Comparison of ENCODE assay signal across 25 cellular contexts in genomic region chr13:33379597-33379996, GRCh38.
DNase-seq lines count a peak whose midpoint lies in the region; ATAC-seq and TF ChIP-seq lines count a peak whose summit lies in the region.
"Had no signal": no experiment of that assay in that cellular context is flagged by ENCODE, and none has a peak within 500 bp of the region (broad histone marks: within the 10 kb centered on the region; RNA-seq: fewer than 3 reads in every experiment).

No MANE protein-coding gene starts in this region.

- no peak for ATAC-seq in SK-N-SH treated with all-trans-retinoic acid at 6 μM for 48 hours
- ATAC-seq: naive thymus-derived CD4-positive, alpha-beta T cell had no signal

- H3K27me3 Mint-ChIP-seq in endodermal cell (ENCODE audit: insufficient read depth), result peaks cover 22% of the 10 kb centered on the region

- no peaks in the 10 kb centered on the region for H3K9me3 ChIP-seq in SK-N-SH
- no peaks in the 10 kb centered on the region for H3K9me3 ChIP-seq in endodermal cell (ENCODE audit: control insufficient read depth, low read length)
- H3K9me3 ChIP-seq in mammary epithelial cell (replicated peaks; ENCODE audit: insufficient read depth, low read length), result no peaks in the 10 kb centered on the region
- H3K9me3 ChIP-seq: HAP-1, SJSA1, tibial nerve had no signal

- intact Hi-C loops in mammary epithelial cell (cut with micrococcal nuclease), result no loop called here

- H3K4me1 Mint-ChIP-seq in endodermal cell, result peaks cover 20% of the 10 kb centered on the region
- H3K4me1 Mint-ChIP-seq: memory B cell; naive thymus-derived CD4-positive, alpha-beta T cell had no signal

- TF ChIP-seq CTCF in SK-N-SH (IDR thresholded peaks at IDR 0.05) (no peak), endodermal cell (conservative IDR thresholded peaks at IDR 0.05) (no peak), mammary epithelial cell (conservative IDR thresholded peaks at IDR 0.05 in 1 of 2, IDR thresholded peaks at IDR 0.05 in 1 of 2; ENCODE audit: extremely low read depth in 1 of 2, insufficient read depth in 1 of 2, low read depth in 1 of 2, low read length in 2 of 2) (no peak)

- H3K4me1 ChIP-seq in SK-N-SH (ENCODE audit: control insufficient read depth in 1 of 2, insufficient read depth in 2 of 2, low read depth in 1 of 2, low read length in 1 of 2) (peaks cover 0 to 6% of the 10 kb centered on the region in 2 experiments; a peak in 2 of 4 replicates), endodermal cell (ENCODE audit: control insufficient read depth, insufficient read depth, low read length) (peaks cover 2% of the 10 kb centered on the region), mammary epithelial cell (ENCODE audit: insufficient read depth, low read length) (no peaks in the 10 kb centered on the region)
- H3K4me1 ChIP-seq: SJSA1, tibial nerve had no signal

- no peaks in the 10 kb centered on the region for H3K36me3 ChIP-seq in SK-N-SH (replicated peaks in 1 of 2; ENCODE audit: control insufficient read depth in 1 of 2, insufficient read depth in 2 of 2, low read length in 1 of 2)
- H3K36me3 ChIP-seq in endodermal cell (ENCODE audit: control insufficient read depth, insufficient read depth, low read length), result no peaks in the 10 kb centered on the region
- no peaks in the 10 kb centered on the region for H3K36me3 ChIP-seq in mammary epithelial cell (ENCODE audit: insufficient read depth, low read length)
- H3K36me3 ChIP-seq: HAP-1, SJSA1, tibial nerve had no signal

- no peak overlapping the region for H2AFZ ChIP-seq in SK-N-SH (ENCODE audit: low read depth)
- H2AFZ ChIP-seq in mammary epithelial cell (ENCODE audit: low read depth, low read length), result no peak overlapping the region

- H3K27ac ChIP-seq in SK-N-SH (ENCODE audit: low read depth in 2 of 2, low read length in 1 of 2) (no peak overlapping the region), endodermal cell (ENCODE audit: low read depth, low read length) (no peak overlapping the region), mammary epithelial cell (ENCODE audit: insufficient read depth, low read depth, low read length) (no peak overlapping the region)
- H3K27ac ChIP-seq: SJSA1, tibial nerve had no signal

- no peaks in the 10 kb centered on the region for H3K9me2 ChIP-seq in SK-N-SH

- CTCF ChIA-PET in SK-N-SH (lab: Yijun Ruan, JAX) (no interaction called here), mammary epithelial cell (lab: Charles Lee; ENCODE audit: low non-redundant PET) (no interaction called here)

- H3K4me2 ChIP-seq in SK-N-SH (no peak overlapping the region), mammary epithelial cell (ENCODE audit: insufficient read depth, low read depth, low read length) (no peak overlapping the region)

- H3K79me2 ChIP-seq in SK-N-SH (ENCODE audit: insufficient read depth), result no peaks in the 10 kb centered on the region
- H3K79me2 ChIP-seq in mammary epithelial cell (ENCODE audit: insufficient read depth, low read length), result no peaks in the 10 kb centered on the region

- no peaks in the 10 kb centered on the region for H3F3A ChIP-seq in SK-N-SH (replicated peaks; ENCODE audit: insufficient read depth)

- in situ Hi-C loops in mammary epithelial cell (cut with MboI; ENCODE audit: low sequenced_read_pairs in 2 of 2), result no loop called here

- H3K4me3 ChIP-seq in SK-N-SH (ENCODE audit: low read depth in 2 of 2, low read length in 1 of 2), result no peak overlapping the region
- no peak overlapping the region for H3K4me3 ChIP-seq in endodermal cell (ENCODE audit: low read length)
- no peak overlapping the region for H3K4me3 ChIP-seq in mammary epithelial cell (replicated peaks in 1 of 3; ENCODE audit: insufficient read depth in 1 of 3, low read depth in 2 of 3, low read length in 3 of 3)
- H3K4me3 ChIP-seq: HAP-1, SJSA1, tibial nerve had no signal

- dilution Hi-C loops in mammary epithelial cell (cut with HindIII; ENCODE audit: low sequenced_read_pairs), result no loop called here

- H3K9ac ChIP-seq in SK-N-SH, result no peak overlapping the region
- H3K9ac ChIP-seq in endodermal cell (ENCODE audit: extremely low read depth, low read length, poor library complexity, severe bottlenecking), result no peak overlapping the region
- no peak overlapping the region for H3K9ac ChIP-seq in mammary epithelial cell (ENCODE audit: insufficient read depth, low read length)

- no peak overlapping the region for H3K4me3 Mint-ChIP-seq in endodermal cell
- H3K4me3 Mint-ChIP-seq: activated naive CD4-positive, alpha-beta T cell treated with anti-CD3 and anti-CD28 coated beads for 36 hours; memory B cell; naive thymus-derived CD4-positive, alpha-beta T cell; T-helper 1 cell treated with Interleukin-12 subunit alpha and Interleukin-12 subunit beta and Interleukin-4 antibody, amounts not matched to agents 30 μg/mL and 1 μg/mL, for 36 hours had no signal

- no peak for TF ChIP-seq RAD21 in SK-N-SH (IDR thresholded peaks at IDR 0.05; ENCODE audit: low read length)

- H3K27ac Mint-ChIP-seq in endodermal cell, result no peak overlapping the region
- H3K27ac Mint-ChIP-seq: activated naive CD4-positive, alpha-beta T cell treated with anti-CD3 and anti-CD28 coated beads for 36 hours; memory B cell; naive thymus-derived CD4-positive, alpha-beta T cell; T-helper 1 cell treated with Interleukin-12 subunit alpha and Interleukin-12 subunit beta and Interleukin-4 antibody, amounts not matched to agents 30 μg/mL and 1 μg/mL, for 36 hours had no signal

- POLR2A ChIA-PET in SK-N-SH (lab: Yijun Ruan, JAX), result interaction anchor here (0.6 kb wide), 1 partner anchor 34 kb away, joined by 7 read pairs; no protein-coding TSS in a partner anchor

- no peaks in the 10 kb centered on the region for H3K36me3 Mint-ChIP-seq in endodermal cell (ENCODE audit: low read depth)

- no peaks in the 10 kb centered on the region for H3K27me3 ChIP-seq in SK-N-SH (ENCODE audit: insufficient read depth)
- H3K27me3 ChIP-seq in endodermal cell (ENCODE audit: control insufficient read depth, insufficient read depth, low read length, poor library complexity, severe bottlenecking), result no peaks in the 10 kb centered on the region
- no peaks in the 10 kb centered on the region for H3K27me3 ChIP-seq in mammary epithelial cell (ENCODE audit: insufficient read depth, low read length)
- H3K27me3 ChIP-seq: SJSA1, tibial nerve had no signal

- BruUV-seq in mammary epithelial cell (replicated peaks; lab: Mats Ljungman, UMichigan), result no TSS peak

- TF ChIP-seq EP300 in SK-N-SH (IDR thresholded peaks at IDR 0.05; ENCODE audit: borderline replicate concordance in 1 of 2, low read depth in 1 of 2, low read length in 1 of 2), result no peak

- DNase-seq in SK-N-SH (no peak), NCI-H146 treated with DMSO at 0.1 percent for 48 hours (lab: John Stamatoyannopoulos, UW; ENCODE audit: unreplicated experiment) (peak; percentile 96), endodermal cell (peak; percentile 89), pulmonary artery endothelial cell (ENCODE audit: low read depth, low spot score) (peak; percentile 8), DMS 273 (lab: John Stamatoyannopoulos, UW; ENCODE audit: unreplicated experiment) (no peak), OCI-M2 (lab: John Stamatoyannopoulos, UW; ENCODE audit: unreplicated experiment) (no peak), mammary epithelial cell (no peak)
- DNase-seq: activated CD4-positive, alpha-beta T cell treated with anti-CD3 and anti-CD28 coated beads for 48 hours; activated naive CD4-positive, alpha-beta T cell treated with anti-CD3 and anti-CD28 coated beads for 36 hours; activated T-cell treated with anti-CD3 and anti-CD28 coated beads, Interleukin-2, amount 50 U/mL, for 48 hours; C1 segment of cervical spinal cord; GF-D8; kidney glomerular epithelial cell; naive thymus-derived CD4-positive, alpha-beta T cell; NCI-H1105; NCI-H2107; NCI-H510A treated with DMSO at 0.1 percent for 48 hours; nucleus accumbens; stimulated activated CD8-positive, alpha-beta memory T cell treated with anti-CD3 and anti-CD28 coated beads, Interleukin-4, amount 100 ng/mL, for 48 hours had no signal

- H3K9me3 Mint-ChIP-seq in endodermal cell, result no peaks in the 10 kb centered on the region
- H3K9me3 Mint-ChIP-seq: activated naive CD4-positive, alpha-beta T cell treated with anti-CD3 and anti-CD28 coated beads for 36 hours; T-helper 1 cell treated with Interleukin-12 subunit alpha and Interleukin-12 subunit beta and Interleukin-4 antibody, amounts not matched to agents 30 μg/mL and 1 μg/mL, for 36 hours had no signal

- H4K20me1 ChIP-seq in SK-N-SH (ENCODE audit: insufficient read depth) (no peaks in the 10 kb centered on the region), mammary epithelial cell (ENCODE audit: insufficient read depth, low read length) (no peaks in the 10 kb centered on the region)

TF ChIP-seq in SK-N-SH treated with all-trans-retinoic acid at 6 μM for 48 hours, 23 proteins besides CTCF, POLR2A, EP300 and RAD21 (continues in another document):
- TF ChIP-seq CSDC2 (CRISPR knock-in tag; IDR thresholded peaks at IDR 0.05), result no peak
- TF ChIP-seq ZFP30 (CRISPR knock-in tag; IDR thresholded peaks at IDR 0.05), result no peak
- TF ChIP-seq CSRNP3 (CRISPR knock-in tag; IDR thresholded peaks at IDR 0.05), result no peak

TF ChIP-seq in SK-N-SH, 30 proteins besides CTCF, POLR2A, EP300 and RAD21 (continues in another document):
- no peak for TF ChIP-seq JUND (IDR thresholded peaks at IDR 0.05)
- no peak for TF ChIP-seq GABPA (IDR thresholded peaks at IDR 0.05; ENCODE audit: low read depth)
- TF ChIP-seq FOSL2 (IDR thresholded peaks at IDR 0.05; ENCODE audit: borderline replicate concordance, low read depth), result no peak
- TF ChIP-seq TCF12 (IDR thresholded peaks at IDR 0.05), result no peak
- no peak for TF ChIP-seq IRF3 (IDR thresholded peaks at IDR 0.05; ENCODE audit: low read depth, low read length)
- TF ChIP-seq, protein P1, sequence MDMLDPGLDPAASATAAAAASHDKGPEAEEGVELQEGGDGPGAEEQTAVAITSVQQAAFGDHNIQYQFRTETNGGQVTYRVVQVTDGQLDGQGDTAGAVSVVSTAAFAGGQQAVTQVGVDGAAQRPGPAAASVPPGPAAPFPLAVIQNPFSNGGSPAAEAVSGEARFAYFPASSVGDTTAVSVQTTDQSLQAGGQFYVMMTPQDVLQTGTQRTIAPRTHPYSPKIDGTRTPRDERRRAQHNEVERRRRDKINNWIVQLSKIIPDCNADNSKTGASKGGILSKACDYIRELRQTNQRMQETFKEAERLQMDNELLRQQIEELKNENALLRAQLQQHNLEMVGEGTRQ (IDR thresholded peaks at IDR 0.05; ENCODE audit: borderline replicate concordance, low read depth, low read length), result no peak
- no peak for TF ChIP-seq FOXM1 (IDR thresholded peaks at IDR 0.05; ENCODE audit: low read depth)
- no peak for TF ChIP-seq CHD2 (IDR thresholded peaks at IDR 0.05; ENCODE audit: low read length, partially characterized antibody)

Comparison
In these comparisons a context has a peak if more than half of its experiments do, and no peak if none do; other contexts are left out.
1. DNase-seq: peak in NCI-H146 treated with DMSO at 0.1 percent for 48 hours (single experiment), endodermal cell (single experiment) and pulmonary artery endothelial cell (single experiment); none in SK-N-SH (single experiment), DMS 273 (single experiment), OCI-M2 (single experiment) and mammary epithelial cell (single experiment).